ENCODE assay signal across 7 cellular contexts in the genomic region with DNA sequence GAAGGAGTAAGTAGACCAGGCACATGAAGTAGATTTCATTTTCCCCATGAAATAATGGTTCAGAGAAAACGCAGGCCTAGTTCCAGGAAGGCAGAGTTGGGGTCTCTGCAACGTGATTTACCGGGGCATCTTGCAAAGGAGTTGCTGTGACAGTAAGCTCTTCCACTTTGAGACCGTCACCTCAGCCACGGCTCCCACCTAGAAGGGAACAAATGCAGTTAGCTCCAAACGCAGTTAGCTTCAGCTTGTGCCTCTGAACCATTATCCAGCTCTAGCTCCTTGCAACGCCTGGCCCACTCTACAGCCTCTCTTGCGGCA. TPM values are rescaled to one million over a fixed set of nuclear protein-coding genes. Genes with fewer than 3 reads are reported as not detected.
DNase-seq lines count a peak whose midpoint lies in the region; ATAC-seq lines count a peak whose summit lies in the region.

No MANE protein-coding gene starts in this region.

- peak overlapping the region; percentile 98 for H3K4me3 Mint-ChIP-seq in activated naive CD8-positive, alpha-beta T cell treated with anti-CD3 and anti-CD28 coated beads, Interleukin-2, amount 10 ng/mL, durations not matched to agents 7 days and 5 days
- H3K4me3 Mint-ChIP-seq in immature natural killer cell, result peak overlapping the region; percentile 94 to 99 (median 96)

- POLR2A ChIA-PET in activated naive CD8-positive, alpha-beta T cell treated with anti-CD3 and anti-CD28 coated beads, Interleukin-2, amount 10 ng/mL, durations not matched to agents 7 days and 5 days (lab: Charles Lee), result interaction anchor here (0.7 to 2.8 kb wide), 10 partner anchors 9 to 347 kb away, joined by 3 to 31 read pairs (median 6); no protein-coding TSS in a partner anchor

- no peak for DNase-seq in activated naive CD8-positive, alpha-beta T cell treated with anti-CD3 and anti-CD28 coated beads, Interleukin-2, amount 10 ng/mL, durations not matched to agents 7 days and 5 days
- DNase-seq in immature natural killer cell, result no peak
- DNase-seq in NCI-H146 treated with DMSO at 0.1 percent for 48 hours (lab: John Stamatoyannopoulos, UW; ENCODE audit: unreplicated experiment), result no peak
- no peak for DNase-seq in NK-92 (lab: John Stamatoyannopoulos, UW; ENCODE audit: unreplicated experiment)

- peaks cover 48% of the 10 kb centered on the region for H3K4me1 Mint-ChIP-seq in activated naive CD8-positive, alpha-beta T cell treated with anti-CD3 and anti-CD28 coated beads, Interleukin-2, amount 10 ng/mL, durations not matched to agents 7 days and 5 days
- H3K4me1 Mint-ChIP-seq in immature natural killer cell, result peaks cover 43 to 46% of the 10 kb centered on the region in 2 donors

- no peaks in the 10 kb centered on the region for H3K27me3 ChIP-seq in HUES48 (ENCODE audit: control insufficient read depth, insufficient read depth, low read length)
- no peaks in the 10 kb centered on the region for H3K27me3 ChIP-seq in subcutaneous abdominal adipose tissue (ENCODE audit: control insufficient read depth in 5 of 5, insufficient read depth in 4 of 5, low read length in 5 of 5)

- peaks cover 40% of the 10 kb centered on the region for H3K36me3 Mint-ChIP-seq in activated naive CD8-positive, alpha-beta T cell treated with anti-CD3 and anti-CD28 coated beads, Interleukin-2, amount 10 ng/mL, durations not matched to agents 7 days and 5 days
- peaks cover 25 to 32% (median 27%) of the 10 kb centered on the region in 3 donors for H3K36me3 Mint-ChIP-seq in immature natural killer cell

- H3K9ac ChIP-seq in HUES48 (ENCODE audit: low read depth, low read length), result peak overlapping the region; percentile 97
- peak overlapping the region; percentile 68 to 96 (median 87) for H3K9ac ChIP-seq in subcutaneous abdominal adipose tissue (ENCODE audit: low read length in 5 of 5)

- H3K4me3 ChIP-seq in HUES48 (ENCODE audit: low read depth, low read length) (peak overlapping the region; percentile 89), subcutaneous abdominal adipose tissue (ENCODE audit: low read depth in 1 of 5, low read length in 5 of 5) (peak overlapping the region; percentile 75 to 90 (median 87))

- peaks cover 49% of the 10 kb centered on the region for H3K36me3 ChIP-seq in HUES48 (ENCODE audit: control insufficient read depth, insufficient read depth, low read length)
- peaks cover 5 to 41% (median 34%) of the 10 kb centered on the region in 5 donors for H3K36me3 ChIP-seq in subcutaneous abdominal adipose tissue (ENCODE audit: control insufficient read depth in 5 of 5, insufficient read depth in 5 of 5, low read length in 5 of 5)

- H3K27ac Mint-ChIP-seq in activated naive CD8-positive, alpha-beta T cell treated with anti-CD3 and anti-CD28 coated beads, Interleukin-2, amount 10 ng/mL, durations not matched to agents 7 days and 5 days, result peak overlapping the region; percentile 98
- H3K27ac Mint-ChIP-seq in immature natural killer cell, result peak overlapping the region; percentile 99 to 100 (median 99)

- no peak for ATAC-seq in activated naive CD8-positive, alpha-beta T cell treated with anti-CD3 and anti-CD28 coated beads, Interleukin-2, amount 10 ng/mL, durations not matched to agents 7 days and 5 days (ENCODE audit: low read depth)
- ATAC-seq in HG03039 (IDR thresholded peaks at IDR 0.05; ENCODE audit: unreplicated experiment), result no peak

- H3K9me3 ChIP-seq in HUES48 (ENCODE audit: control insufficient read depth, insufficient read depth, low read length) (no peaks in the 10 kb centered on the region), subcutaneous abdominal adipose tissue (ENCODE audit: control insufficient read depth in 5 of 5, low read length in 5 of 5) (no peaks in the 10 kb centered on the region)

- no peaks in the 10 kb centered on the region for H3K9me3 Mint-ChIP-seq in activated naive CD8-positive, alpha-beta T cell treated with anti-CD3 and anti-CD28 coated beads, Interleukin-2, amount 10 ng/mL, durations not matched to agents 7 days and 5 days
- H3K9me3 Mint-ChIP-seq in immature natural killer cell, result no peaks in the 10 kb centered on the region

- H3K27ac ChIP-seq in HUES48 (ENCODE audit: low read depth, low read length), result peak overlapping the region; percentile 95
- H3K27ac ChIP-seq in subcutaneous abdominal adipose tissue (ENCODE audit: low read depth, low read length), result peak overlapping the region; percentile 96

- H3K27me3 Mint-ChIP-seq in activated naive CD8-positive, alpha-beta T cell treated with anti-CD3 and anti-CD28 coated beads, Interleukin-2, amount 10 ng/mL, durations not matched to agents 7 days and 5 days, result no peaks in the 10 kb centered on the region
- peaks cover 0 to 9% (median 8%) of the 10 kb centered on the region in 3 donors for H3K27me3 Mint-ChIP-seq in immature natural killer cell (ENCODE audit: low read depth in 3 of 3)

- peaks cover 12% of the 10 kb centered on the region; the same call in 1 of the 2 replicates for H3K4me1 ChIP-seq in HUES48 (ENCODE audit: control insufficient read depth, insufficient read depth, low read length)
- peaks cover 3 to 39% (median 35%) of the 10 kb centered on the region in 5 donors for H3K4me1 ChIP-seq in subcutaneous abdominal adipose tissue (ENCODE audit: control insufficient read depth in 5 of 5, insufficient read depth in 5 of 5, low read length in 5 of 5)

RNA-seq across cellular contexts. Expression of a gene that starts 7.0 kb away (rescaled TPM):
- total RNA-seq in activated naive CD8-positive, alpha-beta T cell treated with anti-CD3 and anti-CD28 coated beads, Interleukin-2, amount 10 ng/mL, durations not matched to agents 7 days and 5 days, result 100 to 1,000 TPM; 382 to 403 TPM
- 100 to 1,000 TPM; 139 to 261 (median 139) TPM for polyA plus RNA-seq in immature natural killer cell

RNA-seq across cellular contexts. Expression of a gene that starts 14.1 kb away (rescaled TPM):
- 100 to 1,000 TPM; 126 to 132 TPM for total RNA-seq in activated naive CD8-positive, alpha-beta T cell treated with anti-CD3 and anti-CD28 coated beads, Interleukin-2, amount 10 ng/mL, durations not matched to agents 7 days and 5 days
- polyA plus RNA-seq in immature natural killer cell, result 100 to 1,000 TPM in 2 of 3 donors, 10 to 100 TPM in 1; 60.4 to 120 (median 103) TPM
